1 cellular context compared by ENCODE assay signal in the genomic region with DNA sequence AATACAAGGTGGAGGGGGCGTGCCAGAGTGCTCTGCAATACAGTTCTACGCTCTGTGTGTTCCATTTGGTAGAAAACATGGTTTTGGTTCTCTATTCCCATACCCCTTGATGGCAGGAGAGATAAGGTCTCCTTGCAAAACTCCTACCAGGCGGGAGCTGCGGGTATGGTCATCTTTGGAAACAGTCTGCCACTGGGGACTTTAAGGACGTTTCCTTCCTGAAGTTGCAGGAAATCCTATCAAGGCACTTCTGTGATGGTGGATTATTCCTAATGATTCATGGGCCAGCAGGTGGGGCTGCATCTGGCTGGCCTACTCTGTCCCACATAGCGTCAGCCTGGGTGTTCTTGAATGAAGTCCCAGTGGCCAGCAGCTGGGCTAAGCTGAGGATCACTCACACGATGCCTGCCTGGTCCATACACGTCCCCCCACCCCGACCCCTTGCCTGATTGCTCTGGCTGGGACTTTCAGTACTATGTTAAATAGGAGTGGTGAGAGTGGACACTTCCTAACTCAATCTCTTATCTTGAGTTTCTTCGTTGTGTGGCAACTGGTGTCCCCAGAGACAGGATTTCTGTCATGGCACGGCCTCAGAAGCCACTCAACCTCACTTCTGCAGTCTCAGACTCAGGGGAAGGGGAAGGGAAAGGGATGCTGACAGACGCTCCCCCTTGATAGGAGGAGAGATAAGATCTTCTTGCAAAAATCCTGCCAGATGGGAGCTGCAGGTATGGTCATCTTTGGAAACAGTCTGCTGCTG.
TF ChIP-seq lines count a peak whose summit lies in the region.

No MANE protein-coding gene starts in this region.

TF ChIP-seq in liver, 16 proteins besides CTCF, POLR2A, EP300 and RAD21 (continued from another document):
- TF ChIP-seq RXRA (IDR thresholded peaks at IDR 0.05) = no peak
- TF ChIP-seq FOXA1 (IDR thresholded peaks at IDR 0.05) = no peak
- no peak for TF ChIP-seq FOXA2 (IDR thresholded peaks at IDR 0.05)
- TF ChIP-seq, protein P1, sequence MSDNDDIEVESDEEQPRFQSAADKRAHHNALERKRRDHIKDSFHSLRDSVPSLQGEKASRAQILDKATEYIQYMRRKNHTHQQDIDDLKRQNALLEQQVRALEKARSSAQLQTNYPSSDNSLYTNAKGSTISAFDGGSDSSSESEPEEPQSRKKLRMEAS (IDR thresholded peaks at IDR 0.05) = no peak
- no peak for TF ChIP-seq EGR1 (IDR thresholded peaks at IDR 0.05; ENCODE audit: low read depth in 2 of 2)
- TF ChIP-seq TAF1 (conservative IDR thresholded peaks at IDR 0.05) = no peak
